Comparison of ENCODE assay signal across 8 cellular contexts in the genomic region with DNA sequence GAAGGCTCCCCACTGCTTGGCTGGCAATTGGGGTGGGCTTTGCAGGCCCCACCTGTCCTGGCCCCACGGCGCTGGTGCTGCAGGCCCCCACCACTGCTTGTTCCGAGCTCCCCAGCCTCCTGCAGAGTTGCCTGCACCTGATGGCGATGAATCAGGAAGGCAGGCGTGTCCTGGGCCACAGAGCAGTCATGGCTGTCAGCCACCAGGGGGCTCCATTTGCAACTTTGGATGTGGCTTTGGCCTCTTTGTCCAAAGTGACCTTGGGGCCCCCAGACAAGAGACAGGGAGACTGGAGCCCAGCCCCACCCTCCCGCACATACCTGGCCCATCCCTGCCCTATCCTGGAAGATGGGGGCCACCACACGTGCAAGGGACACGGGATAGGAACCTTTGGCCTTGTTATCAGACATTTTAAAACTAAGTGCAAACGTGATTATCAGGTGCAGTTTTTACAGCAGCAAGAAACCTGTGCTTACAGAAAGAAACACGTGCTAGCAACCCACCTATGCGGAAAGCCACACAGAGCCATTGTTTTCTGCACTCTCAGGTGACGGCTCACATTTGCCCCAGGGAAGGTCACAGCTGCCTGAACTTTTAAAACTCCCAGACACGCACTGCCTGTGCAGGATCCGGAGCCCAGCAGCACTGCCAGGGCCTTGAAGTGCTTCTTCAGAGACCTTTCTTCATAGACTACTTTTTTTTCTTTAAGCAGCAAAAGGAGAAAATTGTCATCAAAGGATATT. TPM values are rescaled to one million over a fixed set of nuclear protein-coding genes. Genes with fewer than 3 reads are reported as not detected.
A peak's percentile ranks its signal among the peaks of the same experiment; 100 is the strongest.
DNase-seq lines count a peak whose midpoint lies in the region; ATAC-seq, FAIRE-seq and TF ChIP-seq lines count a peak whose summit lies in the region.

A gene with protein sequence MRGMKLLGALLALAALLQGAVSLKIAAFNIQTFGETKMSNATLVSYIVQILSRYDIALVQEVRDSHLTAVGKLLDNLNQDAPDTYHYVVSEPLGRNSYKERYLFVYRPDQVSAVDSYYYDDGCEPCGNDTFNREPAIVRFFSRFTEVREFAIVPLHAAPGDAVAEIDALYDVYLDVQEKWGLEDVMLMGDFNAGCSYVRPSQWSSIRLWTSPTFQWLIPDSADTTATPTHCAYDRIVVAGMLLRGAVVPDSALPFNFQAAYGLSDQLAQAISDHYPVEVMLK (plus strand): TSS at position 443 of the 743 bp plus-strand sequence. CDS start 683 bp downstream, outside the sequence.

- H4K20me1 ChIP-seq in KMS-11 (ENCODE audit: insufficient read depth) (no peaks in the 10 kb centered on the region), keratinocyte (ENCODE audit: control insufficient read depth, extremely low read depth, insufficient read depth, low read length) (peaks cover 4% of the 10 kb centered on the region)

- no peak within 1 kb of the TSS for H3K4me2 ChIP-seq in KMS-11
- H3K4me2 ChIP-seq in keratinocyte (ENCODE audit: control insufficient read depth, extremely low read depth, insufficient read depth, low read depth, low read length), result no peak within 1 kb of the TSS

- no peaks in the 10 kb centered on the region for H3K27me3 Mint-ChIP-seq in MCF 10A (ENCODE audit: insufficient read depth, unreplicated experiment)

- H3K4me3 ChIP-seq in KMS-11 (IDR thresholded peaks at IDR 0.05; ENCODE audit: insufficient read depth, low read depth, low read length) (no peak within 1 kb of the TSS), keratinocyte (ENCODE audit: control insufficient read depth in 2 of 3, extremely low read depth in 1 of 3, insufficient read depth in 2 of 3, low read depth in 1 of 3, low read length in 3 of 3) (no peak within 1 kb of the TSS)

- H3K9me3 ChIP-seq in keratinocyte (ENCODE audit: control insufficient read depth, low read depth, low read length), result no peaks in the 10 kb centered on the region

- no peaks in the 10 kb centered on the region for H3K9me1 ChIP-seq in keratinocyte (ENCODE audit: control insufficient read depth, extremely low read depth, insufficient read depth, low read length)

- H3K27ac ChIP-seq in KMS-11 (no peak within 1 kb of the TSS; the same call in 1 of the 2 replicates), keratinocyte (ENCODE audit: control insufficient read depth, insufficient read depth, low read length) (no peak within 1 kb of the TSS)

- ATAC-seq in GM19397 (IDR thresholded peaks at IDR 0.05; ENCODE audit: unreplicated experiment), result no peak

- H3K27me3 ChIP-seq in KMS-11 (ENCODE audit: insufficient read depth, low read depth) (no peaks in the 10 kb centered on the region), keratinocyte (ENCODE audit: control insufficient read depth, extremely low read depth, insufficient read depth, low read length) (no peaks in the 10 kb centered on the region)

- H3K27ac Mint-ChIP-seq in MCF 10A (ENCODE audit: low read depth, unreplicated experiment), result no peak within 1 kb of the TSS

- no TSS peak for BruUV-seq in MCF 10A (replicated peaks; lab: Mats Ljungman, UMichigan)

- TF ChIP-seq CTCF in KMS-11 (conservative IDR thresholded peaks at IDR 0.05; ENCODE audit: low read depth, low read length), result peak; percentile 81
- TF ChIP-seq CTCF in MCF 10A (IDR thresholded peaks at IDR 0.05; ENCODE audit: unreplicated experiment), result peak; percentile 79
- TF ChIP-seq CTCF in keratinocyte (optimal IDR thresholded peaks at IDR 0.05 in 1 of 3, IDR thresholded peaks at IDR 0.05 in 1 of 3, conservative IDR thresholded peaks at IDR 0.05 in 1 of 3; ENCODE audit: extremely low read depth in 1 of 3, insufficient read depth in 2 of 3, low read length in 3 of 3), result peak; percentile 67 to 89 (median 88)

- peaks cover 45% of the 10 kb centered on the region for H3K36me3 Mint-ChIP-seq in MCF 10A (ENCODE audit: insufficient read depth, unreplicated experiment)

- H3K4me1 ChIP-seq in KMS-11 (ENCODE audit: low read depth, poor library complexity, severe bottlenecking) (no peaks in the 10 kb centered on the region), keratinocyte (ENCODE audit: control insufficient read depth, extremely low read depth, insufficient read depth, low read length) (no peaks in the 10 kb centered on the region)

- intact Hi-C loops in MCF 10A (cut with micrococcal nuclease), result no loop called here

- H3K36me3 ChIP-seq in KMS-11 (ENCODE audit: insufficient read depth) (peaks cover 15% of the 10 kb centered on the region; the same call in 1 of the 2 replicates), keratinocyte (ENCODE audit: control insufficient read depth in 2 of 2, extremely low read depth in 1 of 2, insufficient read depth in 2 of 2, low read length in 2 of 2) (peaks cover 20 to 27% of the 10 kb centered on the region in 2 experiments)

- CTCF ChIA-PET in MCF 10A (lab: Yijun Ruan, JAX), result interaction anchor here (0.6 to 1.2 kb wide), 5 partner anchors 30 to 533 kb away, joined by 3 read pairs; no protein-coding TSS in a partner anchor

- H3K9ac ChIP-seq in KMS-11 (no peak within 1 kb of the TSS), keratinocyte (ENCODE audit: control insufficient read depth, extremely low read depth, insufficient read depth, low read length) (no peak within 1 kb of the TSS)

- no peaks in the 10 kb centered on the region for H3K9me3 Mint-ChIP-seq in MCF 10A (ENCODE audit: unreplicated experiment)

- peak; percentile 51 for FAIRE-seq in keratinocyte (lab: Jason Lieb, UNC)

- peak; percentile 26 for DNase-seq in GM04504 (ENCODE audit: low read depth)
- peak; percentile 57 for DNase-seq in UCSD-AML1 (lab: John Stamatoyannopoulos, UW; ENCODE audit: unreplicated experiment)
- peak; percentile 82 for DNase-seq in MCF 10A (ENCODE audit: unreplicated experiment)
- DNase-seq in keratinocyte (ENCODE audit: low read depth, low spot score), result peak; percentile 17
- DNase-seq in stimulated activated CD4-positive, alpha-beta T cell treated with anti-CD3 and anti-CD28 coated beads, Interleukin-4, amount 100 ng/mL, for 1 hour, result peak; percentile 56
- DNase-seq in NCI-H2107 treated with DMSO at 0.1 percent for 48 hours (lab: John Stamatoyannopoulos, UW; ENCODE audit: unreplicated experiment), result no peak

- dilution Hi-C loops in keratinocyte (cut with MboI; ENCODE audit: extremely low pct_ligation_motif_present, low sequenced_read_pairs), result no loop called here

- no peak within 1 kb of the TSS for H2AFZ ChIP-seq in KMS-11 (ENCODE audit: low read depth)
- no peak within 1 kb of the TSS for H2AFZ ChIP-seq in keratinocyte (ENCODE audit: control insufficient read depth, low read length)

- POLR2A ChIA-PET in MCF 10A (lab: Yijun Ruan, JAX), result no interaction called here

- no peak within 1 kb of the TSS for H3K4me3 Mint-ChIP-seq in MCF 10A (ENCODE audit: unreplicated experiment)

- no peaks in the 10 kb centered on the region for H3K79me2 ChIP-seq in KMS-11 (ENCODE audit: insufficient read depth, low read depth)
- no peaks in the 10 kb centered on the region for H3K79me2 ChIP-seq in keratinocyte (ENCODE audit: control insufficient read depth, insufficient read depth, low read length)

- peaks cover 5% of the 10 kb centered on the region for H3K4me1 Mint-ChIP-seq in MCF 10A (ENCODE audit: insufficient read depth, unreplicated experiment)

RNA-seq across cellular contexts. Expression of the gene that starts here (rescaled TPM):
- total RNA-seq in MCF 10A (2022), result 11.4 and 18.4 TPM in 2 replicates
- 3.0 to 10.8 TPM (median 5.2 TPM) in 3 replicates for polyA plus RNA-seq in keratinocyte
- polyA plus RNA-seq in keratinocyte (2011; ENCODE audit: low read depth), result 1.8 TPM
- 3.5 and 4.2 TPM in 2 replicates for polyA plus RNA-seq in keratinocyte (2011; cell fraction: cytosol; rRNA removed)
- 25.2 and 30.4 TPM in 2 replicates for polyA plus RNA-seq in keratinocyte (2011; cell fraction: nucleus; rRNA removed)
- 3.6 and 3.9 TPM in 2 replicates for polyA plus RNA-seq in keratinocyte (2012; ENCODE audit: low replicate concordance)
- polyA minus RNA-seq in keratinocyte, result 10.5 to 15.3 TPM (median 11.6 TPM) in 3 replicates
- 3.3 TPM for polyA minus RNA-seq in keratinocyte (2011; cell fraction: cytosol; rRNA and poly(A)+ RNA removed)
- polyA minus RNA-seq in keratinocyte (2011; cell fraction: nucleus; rRNA and poly(A)+ RNA removed), result 16.7 and 21.8 TPM in 2 replicates
